22 cellular contexts compared by ENCODE assay signal in the genomic region with DNA sequence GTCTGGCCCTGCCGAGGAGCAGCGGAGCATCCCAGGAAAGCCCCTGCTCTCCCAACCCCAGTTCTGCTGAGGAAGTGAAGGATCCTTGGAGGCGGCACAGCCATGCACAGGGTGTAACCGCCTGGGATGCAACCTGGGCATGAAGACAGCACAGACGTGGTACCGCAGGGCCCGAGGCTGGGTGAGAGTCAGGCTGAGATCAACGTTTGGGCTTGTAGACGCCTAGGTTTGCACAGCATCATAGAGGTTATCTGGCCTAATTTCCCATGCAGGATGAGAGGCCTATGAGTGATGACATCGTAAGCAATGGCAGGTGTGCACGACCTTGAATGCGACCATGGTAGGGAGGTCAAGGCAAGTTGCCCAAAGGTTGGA. TPM values are rescaled to one million over a fixed set of nuclear protein-coding genes. Genes with fewer than 3 reads are reported as not detected.
DNase-seq lines count a peak whose midpoint lies in the region; ATAC-seq and TF ChIP-seq lines count a peak whose summit lies in the region.
"Had no signal": no experiment of that assay in that cellular context is flagged by ENCODE, and none has a peak within 500 bp of the region (broad histone marks: within the 10 kb centered on the region; RNA-seq: fewer than 3 reads in every experiment).

No MANE protein-coding gene starts in this region.

- H3K27me3 Mint-ChIP-seq in activated T-cell treated with anti-CD3 and anti-CD28 coated beads, Interleukin-2, amount 50 U/mL, for 4 hours (ENCODE audit: low read depth), result no peaks in the 10 kb centered on the region
- H3K27me3 Mint-ChIP-seq in activated T-cell treated with anti-CD3 and anti-CD28 coated beads, Interleukin-2, amount 50 U/mL, for 72 hours (ENCODE audit: low read depth), result no peaks in the 10 kb centered on the region
- H3K27me3 Mint-ChIP-seq in endodermal cell (ENCODE audit: insufficient read depth), result peaks cover 1% of the 10 kb centered on the region

- no peak overlapping the region for H3K27ac ChIP-seq in endodermal cell (ENCODE audit: low read depth, low read length)
- H3K27ac ChIP-seq in lower lobe of right lung, result no peak overlapping the region
- peak overlapping the region; percentile 62 to 79 for H3K27ac ChIP-seq in thoracic aorta
- H3K27ac ChIP-seq: A549 had no signal

- H3K9me3 Mint-ChIP-seq in activated T-cell treated with anti-CD3 and anti-CD28 coated beads, Interleukin-2, amount 50 U/mL, for 4 hours, result no peaks in the 10 kb centered on the region
- H3K9me3 Mint-ChIP-seq in activated T-cell treated with anti-CD3 and anti-CD28 coated beads, Interleukin-2, amount 50 U/mL, for 72 hours, result no peaks in the 10 kb centered on the region
- no peaks in the 10 kb centered on the region for H3K9me3 Mint-ChIP-seq in endodermal cell
- H3K9me3 Mint-ChIP-seq: HFFc6 had no signal

- no peaks in the 10 kb centered on the region for H3K36me3 Mint-ChIP-seq in activated T-cell treated with anti-CD3 and anti-CD28 coated beads, Interleukin-2, amount 50 U/mL, for 4 hours (ENCODE audit: insufficient read depth)
- no peaks in the 10 kb centered on the region for H3K36me3 Mint-ChIP-seq in activated T-cell treated with anti-CD3 and anti-CD28 coated beads, Interleukin-2, amount 50 U/mL, for 72 hours (ENCODE audit: insufficient read depth in 2 of 2)
- H3K36me3 Mint-ChIP-seq in endodermal cell (ENCODE audit: low read depth), result no peaks in the 10 kb centered on the region

- no peak for TF ChIP-seq CTCF in endodermal cell (conservative IDR thresholded peaks at IDR 0.05)
- no peak for TF ChIP-seq CTCF in lower lobe of right lung (IDR thresholded peaks at IDR 0.05)
- TF ChIP-seq CTCF in thoracic aorta (IDR thresholded peaks at IDR 0.05), result no peak

- H3K4me1 Mint-ChIP-seq in activated T-cell treated with anti-CD3 and anti-CD28 coated beads, Interleukin-2, amount 50 U/mL, for 4 hours (ENCODE audit: low read depth), result no peaks in the 10 kb centered on the region
- H3K4me1 Mint-ChIP-seq in activated T-cell treated with anti-CD3 and anti-CD28 coated beads, Interleukin-2, amount 50 U/mL, for 72 hours (ENCODE audit: low read depth), result no peaks in the 10 kb centered on the region
- H3K4me1 Mint-ChIP-seq in endodermal cell, result peaks cover 7% of the 10 kb centered on the region

- H3K36me3 ChIP-seq in endodermal cell (ENCODE audit: control insufficient read depth, insufficient read depth, low read length) (no peaks in the 10 kb centered on the region), lower lobe of right lung (no peaks in the 10 kb centered on the region), thoracic aorta (no peaks in the 10 kb centered on the region)

- 93% methylated on average over 12 of the region's 12 CpGs for WGBS in endodermal cell (ENCODE audit: insufficient coverage in 1 of 2, insufficient read length in 1 of 2), 2 experiments

- H3K27me3 ChIP-seq in endodermal cell (ENCODE audit: control insufficient read depth, insufficient read depth, low read length, poor library complexity, severe bottlenecking) (no peaks in the 10 kb centered on the region), lower lobe of right lung (ENCODE audit: low read depth) (no peaks in the 10 kb centered on the region), thoracic aorta (replicated peaks; ENCODE audit: insufficient read depth) (no peaks in the 10 kb centered on the region)

- no peak overlapping the region for H3K4me3 Mint-ChIP-seq in activated T-cell treated with anti-CD3 and anti-CD28 coated beads, Interleukin-2, amount 50 U/mL, for 4 hours
- H3K4me3 Mint-ChIP-seq in activated T-cell treated with anti-CD3 and anti-CD28 coated beads, Interleukin-2, amount 50 U/mL, for 72 hours, result no peak overlapping the region
- no peak overlapping the region for H3K4me3 Mint-ChIP-seq in endodermal cell
- H3K4me3 Mint-ChIP-seq: HFFc6 had no signal

- H3K4me1 ChIP-seq in endodermal cell (ENCODE audit: control insufficient read depth, insufficient read depth, low read length), result peaks cover 10% of the 10 kb centered on the region
- peaks cover 8% of the 10 kb centered on the region for H3K4me1 ChIP-seq in lower lobe of right lung
- H3K4me1 ChIP-seq in thoracic aorta (ENCODE audit: control insufficient read depth in 1 of 2, low read depth in 2 of 2), result peaks cover 33 to 82% of the 10 kb centered on the region in 2 donors
- H3K4me1 ChIP-seq: A549 had no signal

- intact Hi-C loops in lower lobe of right lung (cut with DNase I), result no loop called here

- DNase-seq in activated T-cell treated with anti-CD3 and anti-CD28 coated beads, Interleukin-2, amount 50 U/mL, for 4 hours, result peak; percentile 1
- DNase-seq in activated T-cell treated with anti-CD3 and anti-CD28 coated beads, Interleukin-2, amount 50 U/mL, for 72 hours, result no peak
- DNase-seq in endodermal cell (peak; percentile 11), lower lobe of right lung (peak; percentile 34), thoracic aorta (ENCODE audit: low spot score) (no peak), occipital lobe (lab: John Stamatoyannopoulos, UW) (no peak), medulla oblongata (ENCODE audit: extremely low spot score) (no peak)
- DNase-seq in effector CD4-positive, alpha-beta T cell, result no peak
- DNase-seq: C1 segment of cervical spinal cord; GF-D8; HFFc6; NCI-H1048; NCI-H1436 treated with DMSO at 0.1 percent for 48 hours; NCI-H2029 treated with DMSO at 0.1 percent for 48 hours; NCI-H2171 treated with DMSO at 0.1 percent for 48 hours; NCI-H446 treated with DMSO at 0.1 percent for 48 hours; NK-92 treated with Interleukin-12 subunit alpha and Interleukin-12 subunit beta, amount 100 ng/mL, for 24 hours had no signal

- H3K4me3 ChIP-seq in endodermal cell (ENCODE audit: low read length), result no peak overlapping the region
- no peak overlapping the region for H3K4me3 ChIP-seq in lower lobe of right lung
- no peak overlapping the region for H3K4me3 ChIP-seq in thoracic aorta
- H3K4me3 ChIP-seq: A549 had no signal

- H3K9me3 ChIP-seq in endodermal cell (ENCODE audit: control insufficient read depth, low read length) (no peaks in the 10 kb centered on the region), lower lobe of right lung (no peaks in the 10 kb centered on the region), thoracic aorta (no peaks in the 10 kb centered on the region)
- H3K9me3 ChIP-seq: A549 had no signal

- ATAC-seq in activated T-cell treated with anti-CD3 and anti-CD28 coated beads, Interleukin-2, amount 50 U/mL, for 4 hours, result no peak
- ATAC-seq in activated T-cell treated with anti-CD3 and anti-CD28 coated beads, Interleukin-2, amount 50 U/mL, for 72 hours (replicated peaks in 1 of 2), result no peak
- ATAC-seq in lower lobe of right lung (no peak), thoracic aorta (ENCODE audit: insufficient number of reproducible peaks, low FRiP score, low read depth) (no peak)

- H3K27ac Mint-ChIP-seq in activated T-cell treated with anti-CD3 and anti-CD28 coated beads, Interleukin-2, amount 50 U/mL, for 72 hours, result no peak overlapping the region
- H3K27ac Mint-ChIP-seq in endodermal cell, result no peak overlapping the region
- H3K27ac Mint-ChIP-seq: HFFc6 had no signal

- H3K9ac ChIP-seq in endodermal cell (ENCODE audit: extremely low read depth, low read length, poor library complexity, severe bottlenecking), result no peak overlapping the region

RNA-seq across cellular contexts. Expression of a gene that starts 7.5 kb away (rescaled TPM):
- total RNA-seq in activated T-cell treated with anti-CD3 and anti-CD28 coated beads, Interleukin-2, amount 50 U/mL, for 4 hours, result not detected
- total RNA-seq in activated T-cell treated with anti-CD3 and anti-CD28 coated beads, Interleukin-2, amount 50 U/mL, for 72 hours, result not detected
- not detected for total RNA-seq in endodermal cell
- not detected for polyA plus RNA-seq in endodermal cell (2013, experiment 1 of 2)
- not detected for polyA plus RNA-seq in endodermal cell (2013, experiment 2 of 2)
- total RNA-seq in lower lobe of right lung, result not detected
- not detected for total RNA-seq in thoracic aorta
- total RNA-seq in occipital lobe, result not detected
- total RNA-seq: Daoy, HFFc6, OCI-LY7, RPMI7951 had no signal
- polyA plus RNA-seq: A549 had no signal

RNA-seq across cellular contexts. Expression of a gene that starts 32.8 kb away (rescaled TPM):
- not detected for total RNA-seq in activated T-cell treated with anti-CD3 and anti-CD28 coated beads, Interleukin-2, amount 50 U/mL, for 4 hours
- total RNA-seq in activated T-cell treated with anti-CD3 and anti-CD28 coated beads, Interleukin-2, amount 50 U/mL, for 72 hours, result not detected
- total RNA-seq in endodermal cell, result not detected
- not detected for polyA plus RNA-seq in endodermal cell (2013, experiment 1 of 2)
- not detected for polyA plus RNA-seq in endodermal cell (2013, experiment 2 of 2)
- not detected for total RNA-seq in lower lobe of right lung
- total RNA-seq in thoracic aorta, result 1 to 10 TPM in 1 of 2 donors, not detected in 1; 3.7 TPM
- not detected for total RNA-seq in occipital lobe
- total RNA-seq: Daoy, HFFc6, MCF 10A, OCI-LY7, RPMI7951 had no signal
- polyA plus RNA-seq: A549 had no signal

Comparison
In these comparisons a context has a peak if more than half of its experiments do, and no peak if none do; other contexts are left out.
1. DNase-seq: peak in activated T-cell treated with anti-CD3 and anti-CD28 coated beads, Interleukin-2, amount 50 U/mL, for 4 hours (single experiment), endodermal cell (single experiment) and lower lobe of right lung (single experiment); none in activated T-cell treated with anti-CD3 and anti-CD28 coated beads, Interleukin-2, amount 50 U/mL, for 72 hours (0 of 2), thoracic aorta (single experiment), occipital lobe (single experiment), medulla oblongata (single experiment) and effector CD4-positive, alpha-beta T cell (single experiment).
2. H3K27ac ChIP-seq: peak in thoracic aorta (2 of 2); none in endodermal cell (single experiment) and lower lobe of right lung (single experiment).